In the genomic region with DNA sequence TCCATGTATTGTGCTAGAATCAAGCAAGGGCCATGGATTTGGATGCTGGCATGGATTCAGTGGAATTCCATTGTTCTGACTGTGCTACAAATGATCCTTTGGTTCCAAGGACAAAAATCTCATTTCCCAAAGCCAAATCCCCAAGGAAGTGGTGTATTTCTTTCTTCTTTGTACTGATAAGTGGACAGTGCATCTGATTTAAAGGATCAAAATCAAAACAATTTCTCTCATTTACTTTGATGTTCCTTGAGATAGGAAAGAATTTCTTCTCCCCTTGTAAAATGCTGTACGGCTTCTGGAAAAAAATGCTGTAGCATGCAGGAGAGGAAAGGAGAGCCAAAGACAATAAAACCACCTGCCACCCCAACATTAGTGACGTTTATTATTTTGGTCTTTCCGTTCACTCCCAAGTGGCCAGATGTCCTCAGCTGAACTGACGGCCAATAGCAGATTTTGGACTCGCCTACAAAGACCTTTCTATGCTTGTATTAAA, we compare ENCODE assay signal across 10 cellular contexts.
DNase-seq lines count a peak whose midpoint lies in the region; ATAC-seq and TF ChIP-seq lines count a peak whose summit lies in the region.
"Had no signal": no experiment of that assay in that cellular context is flagged by ENCODE, and none has a peak within 500 bp of the region (broad histone marks: within the 10 kb centered on the region; RNA-seq: fewer than 3 reads in every experiment).

No MANE protein-coding gene starts in this region.

- H3K36me3 ChIP-seq in SJCRH30 (no peaks in the 10 kb centered on the region), suprapubic skin (no peaks in the 10 kb centered on the region), esophagus muscularis mucosa (no peaks in the 10 kb centered on the region)

- peak; percentile 74 to 77 for ATAC-seq in left cardiac atrium

- TF ChIP-seq CTCF in LNCaP clone FGC (IDR thresholded peaks at IDR 0.05; ENCODE audit: control insufficient read depth, extremely low read depth, insufficient read depth) (no peak), suprapubic skin (IDR thresholded peaks at IDR 0.05) (no peak), esophagus muscularis mucosa (IDR thresholded peaks at IDR 0.05) (no peak)

- H3K27me3 ChIP-seq in SJCRH30: no peaks in the 10 kb centered on the region
- no peaks in the 10 kb centered on the region for H3K27me3 ChIP-seq in suprapubic skin
- H3K27me3 ChIP-seq in esophagus muscularis mucosa: no peaks in the 10 kb centered on the region

- TF ChIP-seq EP300 in suprapubic skin (IDR thresholded peaks at IDR 0.05): no peak
- TF ChIP-seq EP300 in esophagus muscularis mucosa (IDR thresholded peaks at IDR 0.05): no peak

- no peaks in the 10 kb centered on the region for H3K9me3 ChIP-seq in SJCRH30 (replicated peaks)
- no peaks in the 10 kb centered on the region for H3K9me3 ChIP-seq in suprapubic skin
- no peaks in the 10 kb centered on the region for H3K9me3 ChIP-seq in esophagus muscularis mucosa

- H3K27ac ChIP-seq in SJCRH30: peak overlapping the region; percentile 89
- peak overlapping the region; percentile 6 for H3K27ac ChIP-seq in suprapubic skin
- H3K27ac ChIP-seq in esophagus muscularis mucosa (replicated peaks in 1 of 4): peak overlapping the region in 1 of 4 donors; percentile 31

- peak; percentile 91 for DNase-seq in LNCaP clone FGC (ENCODE audit: low read depth)
- DNase-seq in SJCRH30: peak; percentile 73 to 91
- no peak for DNase-seq in left cardiac atrium
- DNase-seq in suprapubic skin (ENCODE audit: low spot score in 2 of 2): no peak
- DNase-seq in esophagus muscularis mucosa (ENCODE audit: extremely low spot score): no peak
- no peak for DNase-seq in NCI-H345 (lab: John Stamatoyannopoulos, UW)
- no peak for DNase-seq in DMS79 (lab: John Stamatoyannopoulos, UW)
- DNase-seq: activated B cell treated with CpG ODN at 0.5 μM for 24 hours; activated naive CD4-positive, alpha-beta T cell; mammary epithelial cell had no signal

- intact Hi-C loops in left cardiac atrium (cut with DNase I) (loop anchor here in 1 of 2 donors (10.0 kb wide), 1 partner anchor 183 kb away; a partner anchor contains a TSS), esophagus muscularis mucosa (cut with DNase I) (loop anchor here (10.0 kb wide), 1 partner anchor 183 kb away; a partner anchor contains a TSS)

- TF ChIP-seq POLR2A in suprapubic skin (IDR thresholded peaks at IDR 0.05) (no peak), esophagus muscularis mucosa (IDR thresholded peaks at IDR 0.05; ENCODE audit: low read depth) (no peak)

- 57% methylated on average over 5 of the region's 5 CpGs for WGBS in suprapubic skin
- 35% methylated on average over 5 of the region's 5 CpGs for WGBS in esophagus muscularis mucosa

- H3K4me1 ChIP-seq in SJCRH30 (peaks cover 49% of the 10 kb centered on the region), suprapubic skin (peaks cover 11% of the 10 kb centered on the region), esophagus muscularis mucosa (peaks cover 16 to 55% (median 49%) of the 10 kb centered on the region in 4 donors)

- H3K4me3 ChIP-seq in LNCaP clone FGC (ENCODE audit: low read depth, low read length) (no peak overlapping the region), SJCRH30 (peak overlapping the region; percentile 25), suprapubic skin (no peak overlapping the region), esophagus muscularis mucosa (no peak overlapping the region)

Comparison
In these comparisons a context has a peak if more than half of its experiments do, and no peak if none do; other contexts are left out.
1. DNase-seq: peak in LNCaP clone FGC (single experiment) and SJCRH30 (2 of 2); none in left cardiac atrium (single experiment), suprapubic skin (0 of 2), esophagus muscularis mucosa (single experiment), NCI-H345 (single experiment) and DMS79 (single experiment).